In the genomic region with DNA sequence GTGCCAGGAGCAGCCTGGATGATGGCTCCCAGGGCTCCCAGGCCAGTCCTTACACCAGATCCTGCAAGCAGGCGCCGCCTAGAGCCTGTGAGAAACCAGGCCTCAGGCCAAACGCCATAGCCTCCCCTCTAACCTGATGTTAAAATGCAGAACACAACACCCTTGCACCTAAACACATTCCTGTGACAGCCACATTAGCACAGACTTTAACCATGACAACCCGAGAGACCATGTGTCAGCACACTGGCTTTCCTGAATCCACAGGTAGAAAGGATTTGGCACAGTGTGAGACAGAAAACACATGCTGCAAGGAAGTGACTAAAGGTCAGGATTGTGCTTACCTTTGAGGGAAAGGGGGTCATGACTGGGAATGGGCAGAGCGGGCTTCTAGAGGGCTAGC, we compare ENCODE assay signal across 1 cellular context.
TF ChIP-seq lines count a peak whose summit lies in the region.

No MANE protein-coding gene starts in this region.

TF ChIP-seq in HepG2, 621 proteins besides CTCF, POLR2A, EP300 and RAD21 (continued from another document and continues in another):
- TF ChIP-seq ZBTB40 (IDR thresholded peaks at IDR 0.05) (no peak), ZBTB40 (CRISPR knock-in tag; IDR thresholded peaks at IDR 0.05) (no peak), ZNF672 (CRISPR knock-in tag; IDR thresholded peaks at IDR 0.05) (no peak), ZNF280D (CRISPR knock-in tag; IDR thresholded peaks at IDR 0.05) (no peak), FOSL2 (CRISPR knock-in tag; IDR thresholded peaks at IDR 0.05) (peak; percentile 13; the same call in 1 of the 2 replicates), DDIT3 (CRISPR knock-in tag; IDR thresholded peaks at IDR 0.05) (no peak), ZNF224 (CRISPR knock-in tag; IDR thresholded peaks at IDR 0.05) (no peak), SNRNP70 (IDR thresholded peaks at IDR 0.05; ENCODE audit: low read depth, low read length) (no peak), SMAD1 (CRISPR knock-in tag; IDR thresholded peaks at IDR 0.05; ENCODE audit: borderline replicate concordance, low read depth) (no peak), KDM6A (CRISPR knock-in tag; IDR thresholded peaks at IDR 0.05; ENCODE audit: low read depth) (no peak), HDAC6 (IDR thresholded peaks at IDR 0.05; ENCODE audit: low read depth, low read length) (no peak), ZNF263 (CRISPR knock-in tag; IDR thresholded peaks at IDR 0.05) (no peak), ISX (CRISPR knock-in tag; conservative IDR thresholded peaks at IDR 0.05) (no peak), THRA (CRISPR knock-in tag; IDR thresholded peaks at IDR 0.05; ENCODE audit: borderline replicate concordance) (no peak), KAT7 (CRISPR knock-in tag; IDR thresholded peaks at IDR 0.05; ENCODE audit: borderline replicate concordance) (no peak), ZNF749 (CRISPR knock-in tag; IDR thresholded peaks at IDR 0.05; ENCODE audit: borderline replicate concordance) (no peak), ZNF234 (CRISPR knock-in tag; conservative IDR thresholded peaks at IDR 0.05) (no peak), ZNF253 (CRISPR knock-in tag; IDR thresholded peaks at IDR 0.05; ENCODE audit: borderline replicate concordance) (no peak), STAG1 (CRISPR knock-in tag; IDR thresholded peaks at IDR 0.05) (no peak), AKAP8 (CRISPR knock-in tag; IDR thresholded peaks at IDR 0.05) (no peak), RBM22 (optimal IDR thresholded peaks at IDR 0.05; ENCODE audit: low read length) (no peak), FOXJ3 (CRISPR knock-in tag; IDR thresholded peaks at IDR 0.05; ENCODE audit: borderline replicate concordance) (no peak), NCOA1 (CRISPR knock-in tag; IDR thresholded peaks at IDR 0.05) (no peak), THAP8 (CRISPR knock-in tag; IDR thresholded peaks at IDR 0.05; ENCODE audit: borderline replicate concordance) (no peak), CENPX (CRISPR knock-in tag; IDR thresholded peaks at IDR 0.05) (no peak), ZBTB2 (CRISPR knock-in tag; IDR thresholded peaks at IDR 0.05; ENCODE audit: low read depth) (no peak), ZFP36L2 (CRISPR knock-in tag; IDR thresholded peaks at IDR 0.05) (no peak), ARID4A (CRISPR knock-in tag; IDR thresholded peaks at IDR 0.05; ENCODE audit: borderline replicate concordance) (peak; percentile 41; the same call in 1 of the 2 replicates), HIVEP1 (CRISPR knock-in tag; IDR thresholded peaks at IDR 0.05) (no peak)
- TF ChIP-seq, protein P1, sequence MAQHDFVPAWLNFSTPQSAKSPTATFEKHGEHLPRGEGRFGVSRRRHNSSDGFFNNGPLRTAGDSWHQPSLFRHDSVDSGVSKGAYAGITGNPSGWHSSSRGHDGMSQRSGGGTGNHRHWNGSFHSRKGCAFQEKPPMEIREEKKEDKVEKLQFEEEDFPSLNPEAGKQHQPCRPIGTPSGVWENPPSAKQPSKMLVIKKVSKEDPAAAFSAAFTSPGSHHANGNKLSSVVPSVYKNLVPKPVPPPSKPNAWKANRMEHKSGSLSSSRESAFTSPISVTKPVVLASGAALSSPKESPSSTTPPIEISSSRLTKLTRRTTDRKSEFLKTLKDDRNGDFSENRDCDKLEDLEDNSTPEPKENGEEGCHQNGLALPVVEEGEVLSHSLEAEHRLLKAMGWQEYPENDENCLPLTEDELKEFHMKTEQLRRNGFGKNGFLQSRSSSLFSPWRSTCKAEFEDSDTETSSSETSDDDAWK (CRISPR knock-in tag; IDR thresholded peaks at IDR 0.05) = no peak
- TF ChIP-seq, protein P2, sequence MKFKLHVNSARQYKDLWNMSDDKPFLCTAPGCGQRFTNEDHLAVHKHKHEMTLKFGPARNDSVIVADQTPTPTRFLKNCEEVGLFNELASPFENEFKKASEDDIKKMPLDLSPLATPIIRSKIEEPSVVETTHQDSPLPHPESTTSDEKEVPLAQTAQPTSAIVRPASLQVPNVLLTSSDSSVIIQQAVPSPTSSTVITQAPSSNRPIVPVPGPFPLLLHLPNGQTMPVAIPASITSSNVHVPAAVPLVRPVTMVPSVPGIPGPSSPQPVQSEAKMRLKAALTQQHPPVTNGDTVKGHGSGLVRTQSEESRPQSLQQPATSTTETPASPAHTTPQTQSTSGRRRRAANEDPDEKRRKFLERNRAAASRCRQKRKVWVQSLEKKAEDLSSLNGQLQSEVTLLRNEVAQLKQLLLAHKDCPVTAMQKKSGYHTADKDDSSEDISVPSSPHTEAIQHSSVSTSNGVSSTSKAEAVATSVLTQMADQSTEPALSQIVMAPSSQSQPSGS (CRISPR knock-in tag; IDR thresholded peaks at IDR 0.05) = no peak
